Comparison of ENCODE assay signal across 12 cellular contexts in the genomic region with DNA sequence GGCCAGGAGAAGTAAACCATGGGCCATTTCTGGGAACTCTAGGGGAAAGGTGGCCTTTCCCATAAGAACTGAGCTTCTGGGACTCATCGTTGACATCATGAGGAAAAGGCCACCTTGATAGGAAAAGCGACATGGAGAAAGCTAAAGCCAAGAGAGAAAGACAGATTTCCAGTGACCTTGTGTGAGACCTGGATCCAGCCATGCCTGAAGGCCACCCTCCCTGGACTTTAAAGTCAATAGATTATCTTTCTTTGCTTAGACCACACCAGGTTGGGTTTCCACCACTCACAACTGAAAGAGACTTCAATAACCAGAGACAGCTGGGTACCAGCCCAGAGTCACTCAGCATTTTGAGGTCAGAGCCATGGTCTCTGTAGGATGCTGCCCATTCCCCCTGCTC. TPM values are rescaled to one million over a fixed set of nuclear protein-coding genes. Genes with fewer than 3 reads are reported as not detected.
"Had no signal": no experiment of that assay in that cellular context is flagged by ENCODE, and none has a peak within 500 bp of the region (broad histone marks: within the 10 kb centered on the region; RNA-seq: fewer than 3 reads in every experiment).

No MANE protein-coding gene starts in this region.

- H3K9me3 ChIP-seq: HAP-1 had no signal

- H3K4me1 Mint-ChIP-seq: GM23338, H9 had no signal

- ATAC-seq: GM23338, HCT116 had no signal

- H3K4me3 ChIP-seq: GM23248, GM23338, HAP-1 had no signal

- H2AFZ ChIP-seq: GM23248, GM23338 had no signal

- H3K4me1 ChIP-seq: HAP-1 had no signal

- FAIRE-seq: H1, H54 had no signal

- DNase-seq: GM23248, GOT3, H7, H9, HCEC 1CT, HFFc6 had no signal

- H3K4me2 ChIP-seq: GM23338 had no signal

- H3K36me3 ChIP-seq: HAP-1 had no signal

- H3K9ac ChIP-seq: GM23248 had no signal

- H3K27ac ChIP-seq: GM23248 had no signal

- H3K27ac Mint-ChIP-seq: GM23338, H9, HFFc6 had no signal

- H3K4me3 Mint-ChIP-seq: GM23338, H9, HFFc6 had no signal

RNA-seq across cellular contexts. Expression of a gene that starts 3.5 kb away (rescaled TPM):
- total RNA-seq: GM23248, GM23338, H1, H7, H9, HFFc6 had no signal
- polyA plus RNA-seq: GM23248, GM23338, H1 had no signal

RNA-seq across cellular contexts. Expression of a gene that starts 40.0 kb away (rescaled TPM):
- total RNA-seq: GM23248, GM23338, H1, H7, H9, HFFc6 had no signal
- polyA plus RNA-seq: GM23248, GM23338, H1 had no signal

RNA-seq across cellular contexts. Expression of a gene that starts 54.4 kb away (rescaled TPM):
- total RNA-seq: GM23248, GM23338, H1, H4, H7, H9, HFFc6 had no signal
- polyA plus RNA-seq: GM23248, GM23338, H1 had no signal
